Comparison of ENCODE assay signal across 23 cellular contexts in the genomic region with DNA sequence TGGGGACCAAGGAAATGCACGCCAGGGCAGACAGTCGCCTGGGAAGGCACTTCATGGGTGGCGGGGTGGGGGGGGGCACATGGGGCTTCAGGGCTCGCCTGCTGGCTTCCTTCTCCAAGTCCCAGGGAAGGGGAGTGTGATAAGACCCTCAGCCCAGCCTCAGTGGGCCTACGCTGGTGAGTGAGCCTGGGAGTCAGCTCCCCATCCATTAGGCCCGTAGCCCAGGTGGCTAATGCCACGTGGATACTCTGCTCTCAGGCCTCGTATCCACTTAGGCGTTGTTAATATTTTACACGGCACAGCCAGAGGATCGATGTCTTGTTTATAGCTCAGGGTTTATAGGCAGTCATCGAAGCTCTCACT. TPM values are rescaled to one million over a fixed set of nuclear protein-coding genes. Genes with fewer than 3 reads are reported as not detected.
"Had no signal": no experiment of that assay in that cellular context is flagged by ENCODE, and none has a peak within 500 bp of the region (broad histone marks: within the 10 kb centered on the region; RNA-seq: fewer than 3 reads in every experiment).

No MANE protein-coding gene starts in this region.

- H3K27ac ChIP-seq: gastrocnemius medialis, neutrophil, pancreas, testis had no signal

- H3K9me3 Mint-ChIP-seq: activated B cell treated with CpG ODN at 0.5 μM for 24 hours; activated naive CD4-positive, alpha-beta T cell treated with anti-CD3 and anti-CD28 coated beads for 36 hours; activated naive CD8-positive, alpha-beta T cell treated with anti-CD3 and anti-CD28 coated beads, Interleukin-2, amount 50 U/mL, for 24 hours; activated T-cell treated with anti-CD3 and anti-CD28 coated beads, Interleukin-2, amount 50 U/mL, for 4 hours; activated T-helper 2 cell treated with anti-CD3 and anti-CD28 coated beads, Interferon-gamma antibody, Interleukin-2, Interleukin-4, amounts not matched to agents 10 μg/mL and 5 μg/mL and 100 μg/mL, durations not matched to agents 14 hours and 24 hours and 36 hours; brain; effector memory CD8-positive, alpha-beta T cell; natural killer cell treated with Interleukin-12 subunit alpha and Interleukin-12 subunit beta and Interleukin-15 and Interleukin-18, amount 100 ng/mL, for 72 hours; T-helper 1 cell treated with Interleukin-12 subunit alpha and Interleukin-12 subunit beta and Interleukin-4 antibody, amounts not matched to agents 30 μg/mL and 1 μg/mL, for 36 hours; type B pancreatic cell had no signal

- H3K4me3 ChIP-seq: esophagus muscularis mucosa, gastrocnemius medialis, pancreas had no signal

- ATAC-seq: activated CD4-positive, alpha-beta T cell treated with anti-CD3 and anti-CD28 coated beads for 36 hours; activated naive CD8-positive, alpha-beta T cell treated with anti-CD3 and anti-CD28 coated beads, Interleukin-2, amount 50 U/mL, for 24 hours; activated T-cell treated with anti-CD3 and anti-CD28 coated beads, Interleukin-2, amount 50 U/mL, for 4 hours; effector memory CD8-positive, alpha-beta T cell; gastrocnemius medialis; natural killer cell treated with Interleukin-12 subunit alpha and Interleukin-12 subunit beta and Interleukin-15 and Interleukin-18, amount 100 ng/mL, for 72 hours; pancreas had no signal

- H3K9me3 ChIP-seq: esophagus muscularis mucosa, gastrocnemius medialis, neutrophil, pancreas, testis had no signal

- DNase-seq: activated B cell treated with CpG ODN at 0.5 μM for 24 hours; activated CD4-positive, alpha-beta T cell treated with anti-CD3 and anti-CD28 coated beads for 36 hours; activated CD4-positive, alpha-beta T cell treated with anti-CD3 and anti-CD28 coated beads, Interleukin-2, amount 50 U/mL, for 4 hours; activated CD8-positive, alpha-beta memory T cell treated with anti-CD3 and anti-CD28 coated beads for 24 hours; activated CD8-positive, alpha-beta memory T cell treated with anti-CD3 and anti-CD28 coated beads, Interleukin-2, amount 50 U/mL, for 4 hours; activated naive CD4-positive, alpha-beta T cell treated with anti-CD3 and anti-CD28 coated beads for 36 hours; activated naive CD8-positive, alpha-beta T cell treated with anti-CD3 and anti-CD28 coated beads, Interleukin-2, amount 50 U/mL, for 24 hours; activated T-cell treated with anti-CD3 and anti-CD28 coated beads, Interleukin-2, amount 50 U/mL, for 4 hours; caudate nucleus; effector memory CD8-positive, alpha-beta T cell; gastrocnemius medialis; stimulated activated CD4-positive, alpha-beta T cell treated with anti-CD3 and anti-CD28 coated beads, Interleukin-4, amount 100 ng/mL, for 1 hour; stimulated activated naive CD4-positive, alpha-beta T cell; testis had no signal

- H3K27ac Mint-ChIP-seq: activated B cell treated with CpG ODN at 0.5 μM for 24 hours; activated CD4-positive, alpha-beta T cell treated with anti-CD3 and anti-CD28 coated beads for 36 hours; activated naive CD4-positive, alpha-beta T cell treated with anti-CD3 and anti-CD28 coated beads for 36 hours; activated naive CD8-positive, alpha-beta T cell treated with anti-CD3 and anti-CD28 coated beads, Interleukin-2, amount 50 U/mL, for 24 hours; activated T-helper 2 cell treated with anti-CD3 and anti-CD28 coated beads, Interferon-gamma antibody, Interleukin-2, Interleukin-4, amounts not matched to agents 10 μg/mL and 5 μg/mL and 100 μg/mL, durations not matched to agents 14 hours and 24 hours and 36 hours; effector memory CD8-positive, alpha-beta T cell; natural killer cell treated with Interleukin-12 subunit alpha and Interleukin-12 subunit beta and Interleukin-15 and Interleukin-18, amount 100 ng/mL, for 72 hours; T-helper 1 cell treated with Interleukin-12 subunit alpha and Interleukin-12 subunit beta and Interleukin-4 antibody, amounts not matched to agents 30 μg/mL and 1 μg/mL, for 36 hours; type B pancreatic cell had no signal

- H3K36me3 Mint-ChIP-seq: brain; natural killer cell treated with Interleukin-12 subunit alpha and Interleukin-12 subunit beta and Interleukin-15 and Interleukin-18, amount 100 ng/mL, for 72 hours; type B pancreatic cell had no signal

- H3K4me3 Mint-ChIP-seq: activated CD4-positive, alpha-beta T cell treated with anti-CD3 and anti-CD28 coated beads for 36 hours; activated naive CD4-positive, alpha-beta T cell treated with anti-CD3 and anti-CD28 coated beads for 36 hours; activated naive CD8-positive, alpha-beta T cell treated with anti-CD3 and anti-CD28 coated beads, Interleukin-2, amount 50 U/mL, for 24 hours; activated T-cell treated with anti-CD3 and anti-CD28 coated beads, Interleukin-2, amount 50 U/mL, for 4 hours; natural killer cell treated with Interleukin-12 subunit alpha and Interleukin-12 subunit beta and Interleukin-15 and Interleukin-18, amount 100 ng/mL, for 72 hours had no signal

- H3K4me1 Mint-ChIP-seq: activated CD4-positive, alpha-beta T cell treated with anti-CD3 and anti-CD28 coated beads for 36 hours; brain had no signal

- H3K36me3 ChIP-seq: esophagus muscularis mucosa, gastrocnemius medialis, neutrophil, pancreas had no signal

- H3K4me1 ChIP-seq: pancreas had no signal

- H3K27me3 ChIP-seq: pancreas, testis had no signal

RNA-seq across cellular contexts. Expression of a gene that starts 47.0 kb away (rescaled TPM):
- total RNA-seq: activated B cell treated with CpG ODN at 0.5 μM for 24 hours; activated CD4-positive, alpha-beta T cell treated with anti-CD3 and anti-CD28 coated beads for 36 hours; activated naive CD4-positive, alpha-beta T cell treated with anti-CD3 and anti-CD28 coated beads for 36 hours; activated T-cell treated with anti-CD3 and anti-CD28 coated beads, Interleukin-2, amount 50 U/mL, for 4 hours; lung microvascular endothelial cell; natural killer cell treated with Interleukin-12 subunit alpha and Interleukin-12 subunit beta and Interleukin-15 and Interleukin-18, amount 100 ng/mL, for 72 hours had no signal
